Comparison of ENCODE assay signal across 25 cellular contexts in genomic region chr3:179806177-179806576, GRCh38.
A peak's percentile ranks its signal among the peaks of the same experiment; 100 is the strongest.
DNase-seq lines count a peak whose midpoint lies in the region; ATAC-seq and TF ChIP-seq lines count a peak whose summit lies in the region.
"Had no signal": no experiment of that assay in that cellular context is flagged by ENCODE, and none has a peak within 500 bp of the region (broad histone marks: within the 10 kb centered on the region; RNA-seq: fewer than 3 reads in every experiment).

No MANE protein-coding gene starts in this region.

- DNase-seq in AG10803 (ENCODE audit: low read depth) (peak; percentile 33), NCI-H2227 (lab: John Stamatoyannopoulos, UW; ENCODE audit: unreplicated experiment) (peak; percentile 36), epithelial cell of prostate (ENCODE audit: low read depth, low spot score) (peak; percentile 18), osteoblast (ENCODE audit: insufficient read length, low spot score, missing footprints) (no peak), NCI-H526 treated with DMSO at 0.1 percent for 48 hours (lab: John Stamatoyannopoulos, UW) (no peak), DMS 273 treated with DMSO at 0.1 percent for 48 hours (lab: John Stamatoyannopoulos, UW) (no peak), NCI-H1092 (lab: John Stamatoyannopoulos, UW) (no peak), heart left ventricle (no peak)
- DNase-seq: activated CD4-positive, alpha-beta T cell treated with anti-CD3 and anti-CD28 coated beads, Interleukin-2, amount 10 ng/mL, durations not matched to agents 7 days and 5 days; caudate nucleus; CD4-positive, alpha-beta T cell; DMS53; esophagus squamous epithelium; hippocampal formation; islet precursor cell; Karpas-422; NCI-H1417 treated with DMSO at 0.1 percent for 48 hours; NCI-H69; pancreas; SHP77 treated with DMSO at 0.1 percent for 48 hours; sigmoid colon; stimulated activated CD4-positive, alpha-beta T cell treated with anti-CD3 and anti-CD28 coated beads, Interleukin-4, amount 100 ng/mL, for 1 hour; T-helper 1 cell had no signal

- 81 to 87% (median 85%) methylated on average over 5 of the region's 5 CpGs for WGBS in heart left ventricle, 4 donors

- TF ChIP-seq CTCF in AG10803 (conservative IDR thresholded peaks at IDR 0.05; ENCODE audit: low read length): no peak
- TF ChIP-seq CTCF in osteoblast (IDR thresholded peaks at IDR 0.05; ENCODE audit: extremely low read depth, low read depth, low read length): no peak
- TF ChIP-seq CTCF in heart left ventricle (IDR thresholded peaks at IDR 0.05): no peak

- TF ChIP-seq POLR2A in heart left ventricle (IDR thresholded peaks at IDR 0.05): no peak

- H3K27ac ChIP-seq in epithelial cell of prostate (peak overlapping the region; percentile 17), osteoblast (ENCODE audit: low read depth, low read length) (no peak overlapping the region), heart left ventricle (no peak overlapping the region)
- H3K27ac ChIP-seq: A549, esophagus squamous epithelium, pancreas, sigmoid colon had no signal

- H3K4me3 ChIP-seq in AG10803 (ENCODE audit: low read length): no peak overlapping the region
- no peak overlapping the region for H3K4me3 ChIP-seq in osteoblast (ENCODE audit: insufficient read depth, low read length)
- H3K4me3 ChIP-seq in heart left ventricle: no peak overlapping the region
- H3K4me3 ChIP-seq: A549, esophagus squamous epithelium, lung, pancreas, sigmoid colon had no signal

- H3K27me3 ChIP-seq in osteoblast (ENCODE audit: insufficient read depth, low read length) (peaks cover 3% of the 10 kb centered on the region), heart left ventricle (no peaks in the 10 kb centered on the region)
- H3K27me3 ChIP-seq: pancreas, sigmoid colon had no signal

- no peak for ATAC-seq in heart left ventricle
- ATAC-seq: A549 had no signal

- intact Hi-C loops in heart left ventricle (cut with DNase I): no loop called here

- H2AFZ ChIP-seq in osteoblast (ENCODE audit: low read length): peak overlapping the region; percentile 57

- H3K9me3 ChIP-seq in osteoblast (ENCODE audit: low read depth, low read length) (no peaks in the 10 kb centered on the region), heart left ventricle (no peaks in the 10 kb centered on the region)
- H3K9me3 ChIP-seq: A549, esophagus squamous epithelium, pancreas, sigmoid colon had no signal

- no peaks in the 10 kb centered on the region for H3K79me2 ChIP-seq in osteoblast (ENCODE audit: insufficient read depth, low read length)

- H3K36me3 ChIP-seq in osteoblast (ENCODE audit: insufficient read depth, low read length) (no peaks in the 10 kb centered on the region), heart left ventricle (no peaks in the 10 kb centered on the region)
- H3K36me3 ChIP-seq: esophagus squamous epithelium, pancreas, sigmoid colon had no signal

- H3K4me1 ChIP-seq in osteoblast (ENCODE audit: insufficient read depth, low read length) (peaks cover 13% of the 10 kb centered on the region), heart left ventricle (peaks cover 0 to 7% (median 0%) of the 10 kb centered on the region in 12 donors)
- H3K4me1 ChIP-seq: esophagus squamous epithelium, pancreas, sigmoid colon had no signal

- no peak overlapping the region for H3K4me2 ChIP-seq in osteoblast (ENCODE audit: insufficient read depth, low read length)
- H3K4me2 ChIP-seq: A549 had no signal

- H4K20me1 ChIP-seq in osteoblast (ENCODE audit: insufficient read depth, low read length): no peaks in the 10 kb centered on the region

Comparison
In these comparisons a context has a peak if more than half of its experiments do, and no peak if none do; other contexts are left out.
1. DNase-seq: peak in AG10803 (single experiment), NCI-H2227 (single experiment) and epithelial cell of prostate (single experiment); none in osteoblast (single experiment), NCI-H526 treated with DMSO at 0.1 percent for 48 hours (single experiment), DMS 273 treated with DMSO at 0.1 percent for 48 hours (single experiment), NCI-H1092 (single experiment) and heart left ventricle (0 of 5).